In genomic region chr12:6364037-6364360, GRCh38 we compare ENCODE assay signal across 1 cellular context.
TF ChIP-seq lines count a peak whose summit lies in the region.

No MANE protein-coding gene starts in this region.

TF ChIP-seq in HepG2, 621 proteins besides CTCF, POLR2A, EP300 and RAD21:
- TF ChIP-seq ZNF546 (CRISPR knock-in tag; conservative IDR thresholded peaks at IDR 0.05), result 0 out of 2 replicates have a peak, but pooled peaks have one; percentile 4
- peak; percentile 58; the same call in 1 of the 2 replicates for TF ChIP-seq ZFY (CRISPR knock-in tag; IDR thresholded peaks at IDR 0.05)
- no peak for TF ChIP-seq ARNT2 (CRISPR knock-in tag; IDR thresholded peaks at IDR 0.05; ENCODE audit: low read depth)
- 0 out of 2 replicates have a peak, but pooled peaks have one; percentile 18 for TF ChIP-seq BRD4 (CRISPR knock-in tag; IDR thresholded peaks at IDR 0.05)
- peak; percentile 2; the same call in 1 of the 2 replicates for TF ChIP-seq SNAPC4 (CRISPR knock-in tag; IDR thresholded peaks at IDR 0.05)
- no peak for TF ChIP-seq SMARCE1 (IDR thresholded peaks at IDR 0.05; ENCODE audit: borderline replicate concordance)
- TF ChIP-seq MIXL1 (CRISPR knock-in tag; IDR thresholded peaks at IDR 0.05), result 0 out of 2 replicates have a peak, but pooled peaks have one; percentile 4
- TF ChIP-seq ZC3H4 (CRISPR knock-in tag; IDR thresholded peaks at IDR 0.05; ENCODE audit: borderline replicate concordance), result no peak
- 0 out of 2 replicates have a peak, but pooled peaks have one; percentile 11 for TF ChIP-seq ZNF598 (CRISPR knock-in tag; IDR thresholded peaks at IDR 0.05; ENCODE audit: borderline replicate concordance)
- 0 out of 2 replicates have a peak, but pooled peaks have one; percentile 51 for TF ChIP-seq ZNF350 (CRISPR knock-in tag; IDR thresholded peaks at IDR 0.05; ENCODE audit: borderline replicate concordance, low read depth)
- TF ChIP-seq UBTF (CRISPR knock-in tag; IDR thresholded peaks at IDR 0.05), result peak; percentile 72; the same call in 1 of the 2 replicates
- 0 out of 2 replicates have a peak, but pooled peaks have one; percentile 12 for TF ChIP-seq HIC2 (CRISPR knock-in tag; IDR thresholded peaks at IDR 0.05; ENCODE audit: low read depth)
- TF ChIP-seq FOXP4 (CRISPR knock-in tag; IDR thresholded peaks at IDR 0.05), result 0 out of 2 replicates have a peak, but pooled peaks have one; percentile 10
- TF ChIP-seq ELF1 (CRISPR knock-in tag; IDR thresholded peaks at IDR 0.05), result peak; percentile 9; the same call in 1 of the 2 replicates
- peak; percentile 4; the same call in 1 of the 2 replicates for TF ChIP-seq NR2F6 (IDR thresholded peaks at IDR 0.05)
- TF ChIP-seq NR2F6 (CRISPR knock-in tag; IDR thresholded peaks at IDR 0.05), result no peak
- 0 out of 2 replicates have a peak, but pooled peaks have one; percentile 4 for TF ChIP-seq ZBTB26 (CRISPR knock-in tag; IDR thresholded peaks at IDR 0.05; ENCODE audit: borderline replicate concordance)
- TF ChIP-seq PHF21A (CRISPR knock-in tag; IDR thresholded peaks at IDR 0.05), result peak; percentile 44; the same call in 1 of the 2 replicates
- TF ChIP-seq NFIB (CRISPR knock-in tag; IDR thresholded peaks at IDR 0.05; ENCODE audit: borderline replicate concordance), result no peak
- TF ChIP-seq POLR2G (IDR thresholded peaks at IDR 0.05; ENCODE audit: low read depth, low read length), result peak; percentile 16; the same call in 1 of the 2 replicates
- TF ChIP-seq SKIL (CRISPR knock-in tag; IDR thresholded peaks at IDR 0.05; ENCODE audit: borderline replicate concordance), result peak; percentile 11; the same call in 1 of the 2 replicates
- TF ChIP-seq ZFP41 (CRISPR knock-in tag; IDR thresholded peaks at IDR 0.05; ENCODE audit: borderline replicate concordance), result peak; percentile 34; the same call in 1 of the 2 replicates
